1 cellular context compared by ENCODE assay signal in the genomic region with DNA sequence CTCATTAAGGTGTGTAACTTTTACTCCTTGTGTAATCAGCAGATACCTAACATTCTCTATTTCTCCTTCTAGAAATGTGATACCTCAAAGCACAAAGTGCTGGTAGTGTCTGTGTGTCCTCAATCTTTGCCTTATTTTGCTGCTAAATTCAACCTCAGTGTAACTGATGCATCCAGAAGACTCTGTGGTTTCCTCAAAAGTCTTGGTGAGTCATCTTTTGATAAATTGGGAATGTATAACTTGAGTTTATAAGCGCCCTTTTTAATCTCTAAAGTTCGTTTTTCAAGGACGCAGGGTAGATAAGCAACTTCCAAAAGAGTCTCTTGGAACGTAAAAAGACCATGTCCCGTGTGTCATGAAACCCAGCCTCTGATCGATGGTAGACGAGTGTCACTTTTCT.
TF ChIP-seq lines count a peak whose summit lies in the region.

No MANE protein-coding gene starts in this region.

TF ChIP-seq in IMR-90, 13 proteins besides CTCF, POLR2A, EP300 and RAD21 (continued from another document):
- TF ChIP-seq, protein P1, sequence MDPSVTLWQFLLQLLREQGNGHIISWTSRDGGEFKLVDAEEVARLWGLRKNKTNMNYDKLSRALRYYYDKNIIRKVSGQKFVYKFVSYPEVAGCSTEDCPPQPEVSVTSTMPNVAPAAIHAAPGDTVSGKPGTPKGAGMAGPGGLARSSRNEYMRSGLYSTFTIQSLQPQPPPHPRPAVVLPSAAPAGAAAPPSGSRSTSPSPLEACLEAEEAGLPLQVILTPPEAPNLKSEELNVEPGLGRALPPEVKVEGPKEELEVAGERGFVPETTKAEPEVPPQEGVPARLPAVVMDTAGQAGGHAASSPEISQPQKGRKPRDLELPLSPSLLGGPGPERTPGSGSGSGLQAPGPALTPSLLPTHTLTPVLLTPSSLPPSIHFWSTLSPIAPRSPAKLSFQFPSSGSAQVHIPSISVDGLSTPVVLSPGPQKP (IDR thresholded peaks at IDR 0.05; ENCODE audit: borderline replicate concordance, low read depth, low read length) = no peak
- TF ChIP-seq BHLHE40 (IDR thresholded peaks at IDR 0.05; ENCODE audit: low read depth, low read length) = no peak
- TF ChIP-seq CHD1 (IDR thresholded peaks at IDR 0.05; ENCODE audit: low read depth, low read length) = no peak
- TF ChIP-seq FOS (IDR thresholded peaks at IDR 0.05; ENCODE audit: low read depth, low read length) = no peak
